27 cellular contexts compared by ENCODE assay signal in the genomic region with DNA sequence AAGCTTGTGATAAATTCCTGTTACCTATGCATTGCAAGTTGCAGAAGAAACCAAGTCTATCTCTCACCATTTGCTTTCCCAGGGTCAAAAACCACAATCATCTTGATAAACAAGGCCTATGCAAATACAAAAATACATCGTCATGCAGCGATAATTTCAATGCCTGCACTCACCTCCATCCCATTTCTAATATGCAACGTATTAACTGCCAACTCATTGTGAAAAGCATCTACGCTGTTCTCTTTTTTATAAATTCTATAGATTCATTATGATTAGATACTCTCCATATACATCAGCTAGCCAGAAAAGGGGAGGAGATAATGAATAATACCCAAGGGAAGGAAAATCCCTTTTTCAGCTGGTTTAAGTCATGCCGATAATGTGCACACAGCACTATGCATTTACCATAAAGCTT.
A peak's percentile ranks its signal among the peaks of the same experiment; 100 is the strongest.
DNase-seq lines count a peak whose midpoint lies in the region; ATAC-seq and TF ChIP-seq lines count a peak whose summit lies in the region.
"Had no signal": no experiment of that assay in that cellular context is flagged by ENCODE, and none has a peak within 500 bp of the region (broad histone marks: within the 10 kb centered on the region; RNA-seq: fewer than 3 reads in every experiment).

No MANE protein-coding gene starts in this region.

- H3K27me3 Mint-ChIP-seq in stimulated activated naive CD8-positive, alpha-beta T cell treated with anti-CD3 and anti-CD28 coated beads, Interleukin-15, Interleukin-2, amounts not matched to agents 100 ng/mL and 50 ng/mL, for 24 hours, result peaks cover 3% of the 10 kb centered on the region
- peaks cover 19% of the 10 kb centered on the region for H3K27me3 Mint-ChIP-seq in activated T-helper 17 cell treated with anti-CD3 and anti-CD28 coated beads, Interleukin-2, amount 50 U/mL, for 72 hours
- peaks cover 50% of the 10 kb centered on the region for H3K27me3 Mint-ChIP-seq in stimulated activated naive CD8-positive, alpha-beta T cell treated with anti-CD3 and anti-CD28 coated beads, Interleukin-15, amount 100 ng/mL, for 72 hours
- H3K27me3 Mint-ChIP-seq: activated naive CD8-positive, alpha-beta T cell; effector memory CD8-positive, alpha-beta T cell had no signal

- no peak for DNase-seq in stimulated activated naive CD8-positive, alpha-beta T cell treated with anti-CD3 and anti-CD28 coated beads, Interleukin-15, Interleukin-2, amounts not matched to agents 100 U/mL and 50 U/mL, for 24 hours
- DNase-seq in stimulated activated naive CD8-positive, alpha-beta T cell treated with anti-CD3 and anti-CD28 coated beads, Interleukin-15, amount 100 ng/mL, for 72 hours, result no peak
- DNase-seq: activated CD4-positive, alpha-beta T cell treated with anti-CD3 and anti-CD28 coated beads, Interleukin-2, amount 10 ng/mL, durations not matched to agents 24 days and 14 days; COR-L47; DMS53; effector memory CD8-positive, alpha-beta T cell; GOT3; HFFc6; immature natural killer cell; left cardiac atrium; NCI-H1105; NCI-H187 treated with DMSO at 0.1 percent for 48 hours; NCI-H524 treated with DMSO at 0.1 percent for 48 hours; pancreas; SHP77 treated with DMSO at 0.1 percent for 48 hours; stimulated activated naive CD4-positive, alpha-beta T cell; testis had no signal

- H3K36me3 Mint-ChIP-seq in stimulated activated naive CD8-positive, alpha-beta T cell treated with anti-CD3 and anti-CD28 coated beads, Interleukin-15, Interleukin-2, amounts not matched to agents 100 ng/mL and 50 ng/mL, for 24 hours (ENCODE audit: low read depth), result peaks cover 16% of the 10 kb centered on the region
- no peaks in the 10 kb centered on the region for H3K36me3 Mint-ChIP-seq in activated T-helper 17 cell treated with anti-CD3 and anti-CD28 coated beads, Interleukin-2, amount 50 U/mL, for 72 hours (ENCODE audit: low read depth)
- H3K36me3 Mint-ChIP-seq: immature natural killer cell had no signal

- no peak for ATAC-seq in stimulated activated naive CD8-positive, alpha-beta T cell treated with anti-CD3 and anti-CD28 coated beads, Interleukin-15, Interleukin-2, amounts not matched to agents 100 U/mL and 50 U/mL, for 24 hours
- ATAC-seq in HG02852 (IDR thresholded peaks at IDR 0.05; ENCODE audit: unreplicated experiment) (peak; percentile 46), HG03432 (IDR thresholded peaks at IDR 0.05; ENCODE audit: unreplicated experiment) (no peak), GM19351 (IDR thresholded peaks at IDR 0.05; ENCODE audit: unreplicated experiment) (no peak), SK-N-SH treated with all-trans-retinoic acid at 6 μM for 48 hours (no peak)
- ATAC-seq in activated T-helper 17 cell treated with anti-CD3 and anti-CD28 coated beads, Interleukin-2, amount 50 U/mL, for 72 hours (replicated peaks), result peak; percentile 73
- peak; percentile 77 for ATAC-seq in stimulated activated naive CD8-positive, alpha-beta T cell treated with anti-CD3 and anti-CD28 coated beads, Interleukin-15, amount 100 ng/mL, for 72 hours
- ATAC-seq: effector memory CD8-positive, alpha-beta T cell; left cardiac atrium; Panc1; pancreas had no signal

- H3K4me3 Mint-ChIP-seq in stimulated activated naive CD8-positive, alpha-beta T cell treated with anti-CD3 and anti-CD28 coated beads, Interleukin-15, Interleukin-2, amounts not matched to agents 100 ng/mL and 50 ng/mL, for 24 hours, result peak overlapping the region; percentile 4
- peak overlapping the region; percentile 20 for H3K4me3 Mint-ChIP-seq in activated T-helper 17 cell treated with anti-CD3 and anti-CD28 coated beads, Interleukin-2, amount 50 U/mL, for 72 hours
- no peak overlapping the region for H3K4me3 Mint-ChIP-seq in stimulated activated naive CD8-positive, alpha-beta T cell treated with anti-CD3 and anti-CD28 coated beads, Interleukin-15, amount 100 ng/mL, for 72 hours
- H3K4me3 Mint-ChIP-seq: activated CD4-positive, alpha-beta T cell treated with anti-CD3 and anti-CD28 coated beads, Interleukin-2, amount 10 ng/mL, durations not matched to agents 24 days and 14 days; activated naive CD8-positive, alpha-beta T cell; activated T-helper 1 cell treated with anti-CD3 and anti-CD28 coated beads, Interleukin-12 subunit alpha, Interleukin-12 subunit beta, Interleukin-2, Interleukin-4 antibody, amounts not matched to agents 30 ng/mL and 10 ng/mL and 1 ng/mL, durations not matched to agents 14 hours and 24 hours and 36 hours; HFFc6; immature natural killer cell; neural crest cell had no signal

- H3K4me1 Mint-ChIP-seq in stimulated activated naive CD8-positive, alpha-beta T cell treated with anti-CD3 and anti-CD28 coated beads, Interleukin-15, Interleukin-2, amounts not matched to agents 100 ng/mL and 50 ng/mL, for 24 hours (ENCODE audit: low read depth), result peaks cover 78% of the 10 kb centered on the region
- peaks cover 21% of the 10 kb centered on the region for H3K4me1 Mint-ChIP-seq in activated T-helper 17 cell treated with anti-CD3 and anti-CD28 coated beads, Interleukin-2, amount 50 U/mL, for 72 hours
- peaks cover 24% of the 10 kb centered on the region for H3K4me1 Mint-ChIP-seq in stimulated activated naive CD8-positive, alpha-beta T cell treated with anti-CD3 and anti-CD28 coated beads, Interleukin-15, amount 100 ng/mL, for 72 hours

- peak overlapping the region; percentile 59 for H3K27ac Mint-ChIP-seq in stimulated activated naive CD8-positive, alpha-beta T cell treated with anti-CD3 and anti-CD28 coated beads, Interleukin-15, Interleukin-2, amounts not matched to agents 100 ng/mL and 50 ng/mL, for 24 hours
- H3K27ac Mint-ChIP-seq in activated T-helper 17 cell treated with anti-CD3 and anti-CD28 coated beads, Interleukin-2, amount 50 U/mL, for 72 hours, result peak overlapping the region; percentile 49
- H3K27ac Mint-ChIP-seq in stimulated activated naive CD8-positive, alpha-beta T cell treated with anti-CD3 and anti-CD28 coated beads, Interleukin-15, amount 100 ng/mL, for 72 hours, result no peak overlapping the region
- H3K27ac Mint-ChIP-seq: activated CD4-positive, alpha-beta T cell treated with anti-CD3 and anti-CD28 coated beads, Interleukin-2, amount 10 ng/mL, durations not matched to agents 24 days and 14 days; activated naive CD8-positive, alpha-beta T cell; activated T-helper 1 cell treated with anti-CD3 and anti-CD28 coated beads, Interleukin-12 subunit alpha, Interleukin-12 subunit beta, Interleukin-2, Interleukin-4 antibody, amounts not matched to agents 30 ng/mL and 10 ng/mL and 1 ng/mL, durations not matched to agents 14 hours and 24 hours and 36 hours; HFFc6; immature natural killer cell had no signal

- H3K9me3 Mint-ChIP-seq in stimulated activated naive CD8-positive, alpha-beta T cell treated with anti-CD3 and anti-CD28 coated beads, Interleukin-15, Interleukin-2, amounts not matched to agents 100 ng/mL and 50 ng/mL, for 24 hours, result peaks cover 5% of the 10 kb centered on the region
- peaks cover 4% of the 10 kb centered on the region for H3K9me3 Mint-ChIP-seq in activated T-helper 17 cell treated with anti-CD3 and anti-CD28 coated beads, Interleukin-2, amount 50 U/mL, for 72 hours
- H3K9me3 Mint-ChIP-seq in stimulated activated naive CD8-positive, alpha-beta T cell treated with anti-CD3 and anti-CD28 coated beads, Interleukin-15, amount 100 ng/mL, for 72 hours, result peaks cover 0 to 5% of the 10 kb centered on the region in 2 donors
- H3K9me3 Mint-ChIP-seq: activated CD4-positive, alpha-beta T cell treated with anti-CD3 and anti-CD28 coated beads, Interleukin-2, amount 10 ng/mL, durations not matched to agents 24 days and 14 days had no signal

TF ChIP-seq in SK-N-SH treated with all-trans-retinoic acid at 6 μM for 48 hours, 23 proteins besides CTCF, POLR2A, EP300 and RAD21 (continues in another document):
- TF ChIP-seq, protein P1, sequence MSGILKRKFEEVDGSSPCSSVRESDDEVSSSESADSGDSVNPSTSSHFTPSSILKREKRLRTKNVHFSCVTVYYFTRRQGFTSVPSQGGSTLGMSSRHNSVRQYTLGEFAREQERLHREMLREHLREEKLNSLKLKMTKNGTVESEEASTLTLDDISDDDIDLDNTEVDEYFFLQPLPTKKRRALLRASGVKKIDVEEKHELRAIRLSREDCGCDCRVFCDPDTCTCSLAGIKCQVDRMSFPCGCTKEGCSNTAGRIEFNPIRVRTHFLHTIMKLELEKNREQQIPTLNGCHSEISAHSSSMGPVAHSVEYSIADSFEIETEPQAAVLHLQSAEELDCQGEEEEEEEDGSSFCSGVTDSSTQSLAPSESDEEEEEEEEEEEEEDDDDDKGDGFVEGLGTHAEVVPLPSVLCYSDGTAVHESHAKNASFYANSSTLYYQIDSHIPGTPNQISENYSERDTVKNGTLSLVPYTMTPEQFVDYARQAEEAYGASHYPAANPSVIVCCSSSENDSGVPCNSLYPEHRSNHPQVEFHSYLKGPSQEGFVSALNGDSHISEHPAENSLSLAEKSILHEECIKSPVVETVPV (CRISPR knock-in tag; IDR thresholded peaks at IDR 0.05), result no peak
- TF ChIP-seq ARNTL (CRISPR knock-in tag; IDR thresholded peaks at IDR 0.05; ENCODE audit: borderline replicate concordance, low read depth), result no peak
- TF ChIP-seq RARB (CRISPR knock-in tag; IDR thresholded peaks at IDR 0.05), result no peak
- TF ChIP-seq, protein P2, sequence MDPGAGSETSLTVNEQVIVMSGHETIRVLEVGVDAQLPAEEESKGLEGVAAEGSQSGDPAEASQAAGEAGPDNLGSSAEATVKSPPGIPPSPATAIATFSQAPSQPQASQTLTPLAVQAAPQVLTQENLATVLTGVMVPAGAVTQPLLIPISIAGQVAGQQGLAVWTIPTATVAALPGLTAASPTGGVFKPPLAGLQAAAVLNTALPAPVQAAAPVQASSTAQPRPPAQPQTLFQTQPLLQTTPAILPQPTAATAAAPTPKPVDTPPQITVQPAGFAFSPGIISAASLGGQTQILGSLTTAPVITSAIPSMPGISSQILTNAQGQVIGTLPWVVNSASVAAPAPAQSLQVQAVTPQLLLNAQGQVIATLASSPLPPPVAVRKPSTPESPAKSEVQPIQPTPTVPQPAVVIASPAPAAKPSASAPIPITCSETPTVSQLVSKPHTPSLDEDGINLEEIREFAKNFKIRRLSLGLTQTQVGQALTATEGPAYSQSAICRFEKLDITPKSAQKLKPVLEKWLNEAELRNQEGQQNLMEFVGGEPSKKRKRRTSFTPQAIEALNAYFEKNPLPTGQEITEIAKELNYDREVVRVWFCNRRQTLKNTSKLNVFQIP (CRISPR knock-in tag; IDR thresholded peaks at IDR 0.05; ENCODE audit: borderline replicate concordance, low read depth), result no peak
- TF ChIP-seq ZNF70 (CRISPR knock-in tag; IDR thresholded peaks at IDR 0.05), result no peak
- TF ChIP-seq OSR1 (CRISPR knock-in tag; IDR thresholded peaks at IDR 0.05), result no peak
- TF ChIP-seq ZC3H10 (CRISPR knock-in tag; IDR thresholded peaks at IDR 0.05), result no peak

Comparison
In these comparisons a context has a peak if more than half of its experiments do, and no peak if none do; other contexts are left out.
1. H3K27ac Mint-ChIP-seq: peak in stimulated activated naive CD8-positive, alpha-beta T cell treated with anti-CD3 and anti-CD28 coated beads, Interleukin-15, Interleukin-2, amounts not matched to agents 100 ng/mL and 50 ng/mL, for 24 hours (single experiment) and activated T-helper 17 cell treated with anti-CD3 and anti-CD28 coated beads, Interleukin-2, amount 50 U/mL, for 72 hours (single experiment); none in stimulated activated naive CD8-positive, alpha-beta T cell treated with anti-CD3 and anti-CD28 coated beads, Interleukin-15, amount 100 ng/mL, for 72 hours (0 of 2).
2. H3K4me3 Mint-ChIP-seq: peak in stimulated activated naive CD8-positive, alpha-beta T cell treated with anti-CD3 and anti-CD28 coated beads, Interleukin-15, Interleukin-2, amounts not matched to agents 100 ng/mL and 50 ng/mL, for 24 hours (single experiment) and activated T-helper 17 cell treated with anti-CD3 and anti-CD28 coated beads, Interleukin-2, amount 50 U/mL, for 72 hours (single experiment); none in stimulated activated naive CD8-positive, alpha-beta T cell treated with anti-CD3 and anti-CD28 coated beads, Interleukin-15, amount 100 ng/mL, for 72 hours (0 of 2).
3. ATAC-seq: peak in HG02852 (single experiment), activated T-helper 17 cell treated with anti-CD3 and anti-CD28 coated beads, Interleukin-2, amount 50 U/mL, for 72 hours (single experiment) and stimulated activated naive CD8-positive, alpha-beta T cell treated with anti-CD3 and anti-CD28 coated beads, Interleukin-15, amount 100 ng/mL, for 72 hours (single experiment); none in stimulated activated naive CD8-positive, alpha-beta T cell treated with anti-CD3 and anti-CD28 coated beads, Interleukin-15, Interleukin-2, amounts not matched to agents 100 U/mL and 50 U/mL, for 24 hours (single experiment), HG03432 (single experiment), GM19351 (single experiment) and SK-N-SH treated with all-trans-retinoic acid at 6 μM for 48 hours (single experiment).